In genomic region chr12:130873825-130874224, GRCh38 we compare ENCODE assay signal across 9 cellular contexts. TPM values are rescaled to one million over a fixed set of nuclear protein-coding genes. Genes with fewer than 3 reads are reported as not detected.
DNase-seq lines count a peak whose midpoint lies in the region; ATAC-seq and TF ChIP-seq lines count a peak whose summit lies in the region.
"Had no signal": no experiment of that assay in that cellular context is flagged by ENCODE, and none has a peak within 500 bp of the region (broad histone marks: within the 10 kb centered on the region; RNA-seq: fewer than 3 reads in every experiment).

No MANE protein-coding gene starts in this region.

- peak overlapping the region; percentile 85 for H3K9ac ChIP-seq in mesendoderm (ENCODE audit: low read length)

- H3K18ac ChIP-seq in mesendoderm (ENCODE audit: low read length), result no peak overlapping the region

- peaks cover 41 to 63% (median 50%) of the 10 kb centered on the region in 3 donors for H3K4me1 Mint-ChIP-seq in CD8-positive, alpha-beta memory T cell
- peaks cover 61% of the 10 kb centered on the region for H3K4me1 Mint-ChIP-seq in activated T-helper 1 cell treated with anti-CD3 and anti-CD28 coated beads, Interleukin-12 subunit alpha, Interleukin-12 subunit beta, Interleukin-2, Interleukin-4 antibody, amounts not matched to agents 30 ng/mL and 10 ng/mL and 1 ng/mL, durations not matched to agents 14 hours and 24 hours and 36 hours (ENCODE audit: low read depth)

- no peak overlapping the region for H3K27ac ChIP-seq in CD8-positive, alpha-beta memory T cell (ENCODE audit: low read depth, low read length)
- H3K27ac ChIP-seq in HL-60 (replicated peaks) (no peak overlapping the region), mesendoderm (ENCODE audit: low read depth, low read length) (no peak overlapping the region)

- H3K36me3 ChIP-seq in CD8-positive, alpha-beta memory T cell (ENCODE audit: insufficient read depth, low read length), result peaks cover 23% of the 10 kb centered on the region
- H3K36me3 ChIP-seq in mesendoderm (ENCODE audit: control insufficient read depth, insufficient read depth, low read length), result peaks cover 11% of the 10 kb centered on the region

- no peaks in the 10 kb centered on the region for H3K9me3 ChIP-seq in CD8-positive, alpha-beta memory T cell (ENCODE audit: low read length)

- no CpG with 5 or more reads among the region's 4 CpGs for WGBS in mesendoderm (ENCODE audit: extremely low coverage, insufficient coverage, low lambda C conversion rate)

- POLR2A ChIA-PET in CD8-positive, alpha-beta memory T cell (lab: Charles Lee), result no interaction called here

- peaks cover 6% of the 10 kb centered on the region for H3K79me1 ChIP-seq in mesendoderm (ENCODE audit: low read length)

- no peak overlapping the region for H4K5ac ChIP-seq in mesendoderm (ENCODE audit: low read length)

- no peak overlapping the region for H3K23ac ChIP-seq in mesendoderm (ENCODE audit: low read length)

- peaks cover 17 to 53% (median 26%) of the 10 kb centered on the region in 3 donors for H3K36me3 Mint-ChIP-seq in CD8-positive, alpha-beta memory T cell
- H3K36me3 Mint-ChIP-seq in activated T-helper 1 cell treated with anti-CD3 and anti-CD28 coated beads, Interleukin-12 subunit alpha, Interleukin-12 subunit beta, Interleukin-2, Interleukin-4 antibody, amounts not matched to agents 30 ng/mL and 10 ng/mL and 1 ng/mL, durations not matched to agents 14 hours and 24 hours and 36 hours (ENCODE audit: low read depth), result peaks cover 55% of the 10 kb centered on the region

- no peak for TF ChIP-seq CTCF in HL-60 (IDR thresholded peaks at IDR 0.05; ENCODE audit: insufficient read depth, low read length)

- peaks cover 0 to 5% of the 10 kb centered on the region in 2 donors for H3K27me3 Mint-ChIP-seq in CD8-positive, alpha-beta memory T cell
- no peaks in the 10 kb centered on the region for H3K27me3 Mint-ChIP-seq in activated T-helper 1 cell treated with anti-CD3 and anti-CD28 coated beads, Interleukin-12 subunit alpha, Interleukin-12 subunit beta, Interleukin-2, Interleukin-4 antibody, amounts not matched to agents 30 ng/mL and 10 ng/mL and 1 ng/mL, durations not matched to agents 14 hours and 24 hours and 36 hours (ENCODE audit: insufficient read depth)

- H3K4me2 ChIP-seq in mesendoderm (ENCODE audit: low read length), result peak overlapping the region; percentile 35

- H2BK5ac ChIP-seq in mesendoderm (ENCODE audit: low read length), result no peak overlapping the region

- H2BK120ac ChIP-seq in mesendoderm (ENCODE audit: low read depth, low read length), result no peak overlapping the region

- no peaks in the 10 kb centered on the region for H3K27me3 ChIP-seq in CD8-positive, alpha-beta memory T cell (ENCODE audit: insufficient read depth, low read length, poor library complexity, severe bottlenecking)
- H3K27me3 ChIP-seq in HL-60 (ENCODE audit: insufficient read depth, poor library complexity, severe bottlenecking) (no peaks in the 10 kb centered on the region), mesendoderm (ENCODE audit: insufficient read depth, low read length, poor library complexity) (no peaks in the 10 kb centered on the region)

- H3K56ac ChIP-seq in mesendoderm (ENCODE audit: low read length), result peak overlapping the region; percentile 45

- CTCF ChIA-PET in CD8-positive, alpha-beta memory T cell (lab: Charles Lee), result interaction anchor here (1.8 kb wide), 1 partner anchor 28 kb away, joined by 5 read pairs; no protein-coding TSS in a partner anchor

- no peak overlapping the region for H3K4ac ChIP-seq in mesendoderm (ENCODE audit: low read depth, low read length)

- H2AK5ac ChIP-seq in mesendoderm (ENCODE audit: low read length), result no peak overlapping the region

- no peak overlapping the region for H3K4me3 ChIP-seq in CD8-positive, alpha-beta memory T cell (ENCODE audit: low read length)
- H3K4me3 ChIP-seq in HL-60 (replicated peaks; ENCODE audit: insufficient read depth, low read length) (peak overlapping the region; percentile 79), mesendoderm (ENCODE audit: low read length) (no peak overlapping the region)

- peaks cover 27% of the 10 kb centered on the region for H3K79me2 ChIP-seq in mesendoderm (ENCODE audit: control insufficient read depth, insufficient read depth, low read length)

- intact Hi-C loops in activated T-helper 1 cell treated with anti-CD3 and anti-CD28 coated beads, Interleukin-12 subunit alpha, Interleukin-12 subunit beta, Interleukin-2, Interleukin-4 antibody, amounts not matched to agents 30 ng/mL and 10 ng/mL and 1 ng/mL, durations not matched to agents 14 hours and 24 hours and 36 hours (cut with micrococcal nuclease), result loop anchor here (5.0 to 10.0 kb wide), 6 partner anchors 218 to 1891 kb away; partner anchors contain the start of genes ANKLE2, EP400, SFSWAP and ULK1
- intact Hi-C loops in left colon (cut with DNase I, micrococcal nuclease), result no loop called here

- H3K4me1 ChIP-seq in CD8-positive, alpha-beta memory T cell (ENCODE audit: insufficient read depth, low read length), result peaks cover 35% of the 10 kb centered on the region
- peaks cover 3% of the 10 kb centered on the region for H3K4me1 ChIP-seq in mesendoderm (ENCODE audit: control insufficient read depth, low read depth, low read length)

- no peak overlapping the region for H4K8ac ChIP-seq in mesendoderm (ENCODE audit: low read depth, low read length)

- ATAC-seq in HG02798 (IDR thresholded peaks at IDR 0.05; ENCODE audit: poor library complexity, unreplicated experiment) (no peak), left colon (no peak), HG02938 (IDR thresholded peaks at IDR 0.05; ENCODE audit: unreplicated experiment) (no peak)

- H3K4me3 Mint-ChIP-seq in CD8-positive, alpha-beta memory T cell, result peak overlapping the region; percentile 58 to 94 (median 90)
- H3K4me3 Mint-ChIP-seq in activated T-helper 1 cell treated with anti-CD3 and anti-CD28 coated beads, Interleukin-12 subunit alpha, Interleukin-12 subunit beta, Interleukin-2, Interleukin-4 antibody, amounts not matched to agents 30 ng/mL and 10 ng/mL and 1 ng/mL, durations not matched to agents 14 hours and 24 hours and 36 hours, result peak overlapping the region; percentile 99

- H3K27ac Mint-ChIP-seq in CD8-positive, alpha-beta memory T cell, result peak overlapping the region in 7 of 8 donors; percentile 33 to 94 (median 74)
- H3K27ac Mint-ChIP-seq in activated T-helper 1 cell treated with anti-CD3 and anti-CD28 coated beads, Interleukin-12 subunit alpha, Interleukin-12 subunit beta, Interleukin-2, Interleukin-4 antibody, amounts not matched to agents 30 ng/mL and 10 ng/mL and 1 ng/mL, durations not matched to agents 14 hours and 24 hours and 36 hours, result peak overlapping the region; percentile 99

- no peaks in the 10 kb centered on the region for H3K9me3 Mint-ChIP-seq in CD8-positive, alpha-beta memory T cell
- no peaks in the 10 kb centered on the region for H3K9me3 Mint-ChIP-seq in activated T-helper 1 cell treated with anti-CD3 and anti-CD28 coated beads, Interleukin-12 subunit alpha, Interleukin-12 subunit beta, Interleukin-2, Interleukin-4 antibody, amounts not matched to agents 30 ng/mL and 10 ng/mL and 1 ng/mL, durations not matched to agents 14 hours and 24 hours and 36 hours

- no peak overlapping the region for H2BK15ac ChIP-seq in mesendoderm (replicated peaks; ENCODE audit: low read depth)

- no peak for DNase-seq in CD8-positive, alpha-beta memory T cell
- DNase-seq in HL-60 (ENCODE audit: low read depth in 1 of 2, low spot score in 1 of 2), result peak in 1 of 2 experiments; percentile 40
- DNase-seq in activated T-helper 1 cell treated with anti-CD3 and anti-CD28 coated beads, Interleukin-12 subunit alpha, Interleukin-12 subunit beta, Interleukin-2, Interleukin-4 antibody, amounts not matched to agents 30 ng/mL and 10 ng/mL and 1 ng/mL, durations not matched to agents 14 hours and 24 hours and 36 hours (ENCODE audit: low spot score), result no peak
- no peak for DNase-seq in mesendoderm
- DNase-seq in left colon, result no peak
- no peak for DNase-seq in AG08396 (ENCODE audit: low spot score)
- DNase-seq: NCI-H226 had no signal

RNA-seq across cellular contexts. Expression of gene RAN, which starts 2.0 kb away (rescaled TPM):
- total RNA-seq in CD8-positive, alpha-beta memory T cell, result 1,000 to 10,000 TPM; 2,623 to 2,680 TPM
- polyA plus RNA-seq in CD8-positive, alpha-beta memory T cell, result 536 TPM
- 1,823 and 1,852 TPM in 2 replicates for total RNA-seq in activated T-helper 1 cell treated with anti-CD3 and anti-CD28 coated beads, Interleukin-12 subunit alpha, Interleukin-12 subunit beta, Interleukin-2, Interleukin-4 antibody, amounts not matched to agents 30 ng/mL and 10 ng/mL and 1 ng/mL, durations not matched to agents 14 hours and 24 hours and 36 hours
- 1,102 TPM for polyA plus RNA-seq in mesendoderm (2013, experiment 1 of 2)
- 1,097 TPM for polyA plus RNA-seq in mesendoderm (2013, experiment 2 of 2)
- 100 to 1,000 TPM; 266 to 344 TPM for total RNA-seq in left colon

RNA-seq across cellular contexts. Expression of gene STX2, which starts 34.8 kb away (rescaled TPM):
- total RNA-seq in CD8-positive, alpha-beta memory T cell, result 10 to 100 TPM; 22.1 to 23.0 TPM
- 10.7 TPM for polyA plus RNA-seq in CD8-positive, alpha-beta memory T cell
- 15.9 and 17.9 TPM in 2 replicates for total RNA-seq in activated T-helper 1 cell treated with anti-CD3 and anti-CD28 coated beads, Interleukin-12 subunit alpha, Interleukin-12 subunit beta, Interleukin-2, Interleukin-4 antibody, amounts not matched to agents 30 ng/mL and 10 ng/mL and 1 ng/mL, durations not matched to agents 14 hours and 24 hours and 36 hours
- polyA plus RNA-seq in mesendoderm (2013, experiment 1 of 2), result 18.4 TPM
- polyA plus RNA-seq in mesendoderm (2013, experiment 2 of 2), result 16.4 TPM
- 1 to 10 TPM; 2.9 to 7.1 TPM for total RNA-seq in left colon
